Comparison of ENCODE assay signal across 1 cellular context in the genomic region with DNA sequence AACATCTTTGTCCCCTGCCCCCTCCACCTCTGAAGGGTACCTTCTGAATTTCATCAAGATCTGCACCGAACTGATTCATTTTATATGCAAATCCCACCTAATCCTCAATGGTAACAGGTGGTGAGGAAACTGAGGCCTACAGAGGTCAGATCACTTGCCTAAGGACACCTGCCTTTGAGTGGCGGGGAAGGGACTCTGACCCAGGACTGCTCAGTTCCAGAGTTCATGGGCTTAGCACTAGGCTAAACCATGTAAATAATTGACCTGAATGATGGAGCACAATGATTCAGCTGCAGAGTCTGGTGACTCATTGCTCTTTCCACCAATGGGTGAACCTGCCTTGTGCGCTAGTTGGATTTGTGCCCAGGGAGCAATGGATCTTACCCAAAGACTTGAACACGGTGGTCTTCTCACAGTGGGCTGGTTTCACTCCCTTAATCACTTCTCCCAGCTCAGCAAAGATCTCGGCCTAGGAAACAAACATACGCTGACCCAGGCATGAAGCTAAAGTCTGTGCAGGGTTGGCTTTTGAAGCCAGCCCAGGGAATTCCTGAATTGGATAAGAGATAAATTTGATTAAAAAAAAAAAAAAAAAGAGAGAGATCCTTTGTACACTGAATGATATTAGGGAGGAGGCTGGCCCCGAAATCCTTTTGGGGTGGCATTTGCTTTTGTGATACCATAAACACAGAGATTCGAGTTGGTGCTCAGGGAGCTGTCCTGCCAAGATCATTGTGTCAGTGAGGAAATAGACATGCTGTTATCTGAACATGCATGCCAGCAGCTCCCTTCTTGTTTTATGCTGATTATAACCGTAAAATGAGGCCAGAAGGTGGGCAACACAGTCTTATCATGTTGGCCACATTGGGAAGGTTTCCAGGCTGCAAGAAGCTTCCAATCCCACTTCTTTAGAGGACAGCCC.
TF ChIP-seq lines count a peak whose summit lies in the region.

No MANE protein-coding gene starts in this region.

TF ChIP-seq in GM23338, 12 proteins besides CTCF, POLR2A, EP300 and RAD21 (continued from another document):
- TF ChIP-seq, protein P1, sequence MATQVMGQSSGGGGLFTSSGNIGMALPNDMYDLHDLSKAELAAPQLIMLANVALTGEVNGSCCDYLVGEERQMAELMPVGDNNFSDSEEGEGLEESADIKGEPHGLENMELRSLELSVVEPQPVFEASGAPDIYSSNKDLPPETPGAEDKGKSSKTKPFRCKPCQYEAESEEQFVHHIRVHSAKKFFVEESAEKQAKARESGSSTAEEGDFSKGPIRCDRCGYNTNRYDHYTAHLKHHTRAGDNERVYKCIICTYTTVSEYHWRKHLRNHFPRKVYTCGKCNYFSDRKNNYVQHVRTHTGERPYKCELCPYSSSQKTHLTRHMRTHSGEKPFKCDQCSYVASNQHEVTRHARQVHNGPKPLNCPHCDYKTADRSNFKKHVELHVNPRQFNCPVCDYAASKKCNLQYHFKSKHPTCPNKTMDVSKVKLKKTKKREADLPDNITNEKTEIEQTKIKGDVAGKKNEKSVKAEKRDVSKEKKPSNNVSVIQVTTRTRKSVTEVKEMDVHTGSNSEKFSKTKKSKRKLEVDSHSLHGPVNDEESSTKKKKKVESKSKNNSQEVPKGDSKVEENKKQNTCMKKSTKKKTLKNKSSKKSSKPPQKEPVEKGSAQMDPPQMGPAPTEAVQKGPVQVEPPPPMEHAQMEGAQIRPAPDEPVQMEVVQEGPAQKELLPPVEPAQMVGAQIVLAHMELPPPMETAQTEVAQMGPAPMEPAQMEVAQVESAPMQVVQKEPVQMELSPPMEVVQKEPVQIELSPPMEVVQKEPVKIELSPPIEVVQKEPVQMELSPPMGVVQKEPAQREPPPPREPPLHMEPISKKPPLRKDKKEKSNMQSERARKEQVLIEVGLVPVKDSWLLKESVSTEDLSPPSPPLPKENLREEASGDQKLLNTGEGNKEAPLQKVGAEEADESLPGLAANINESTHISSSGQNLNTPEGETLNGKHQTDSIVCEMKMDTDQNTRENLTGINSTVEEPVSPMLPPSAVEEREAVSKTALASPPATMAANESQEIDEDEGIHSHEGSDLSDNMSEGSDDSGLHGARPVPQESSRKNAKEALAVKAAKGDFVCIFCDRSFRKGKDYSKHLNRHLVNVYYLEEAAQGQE (IDR thresholded peaks at IDR 0.05; ENCODE audit: unreplicated experiment) = no peak
